Comparison of ENCODE assay signal across 12 cellular contexts in genomic region chr7:74029094-74029785, GRCh38. TPM values are rescaled to one million over a fixed set of nuclear protein-coding genes. Genes with fewer than 3 reads are reported as not detected.
DNase-seq lines count a peak whose midpoint lies in the region; ATAC-seq and TF ChIP-seq lines count a peak whose summit lies in the region.
"Had no signal": no experiment of that assay in that cellular context is flagged by ENCODE, and none has a peak within 500 bp of the region (broad histone marks: within the 10 kb centered on the region; RNA-seq: fewer than 3 reads in every experiment).

No MANE protein-coding gene starts in this region.

- TF ChIP-seq CTCF in HEK293 (tag by site-specific recombination; IDR thresholded peaks at IDR 0.05) (no peak), coronary artery (IDR thresholded peaks at IDR 0.05) (no peak)

- no peak overlapping the region for H3K27ac Mint-ChIP-seq in T-helper 17 cell

- H3K4me1 Mint-ChIP-seq in T-helper 17 cell, result peaks cover 17% of the 10 kb centered on the region

- no peak overlapping the region for H3K4me3 Mint-ChIP-seq in T-helper 17 cell

- POLR2A ChIA-PET in HEK293 (lab: Yijun Ruan, JAX), result no interaction called here

- ATAC-seq in HG03342 (IDR thresholded peaks at IDR 0.05; ENCODE audit: unreplicated experiment) (no peak), T-helper 17 cell (no peak)

- H3K36me3 ChIP-seq in HEK293 (ENCODE audit: control insufficient read depth in 2 of 2, insufficient read depth in 1 of 2, low read length in 2 of 2), result no peaks in the 10 kb centered on the region
- no peaks in the 10 kb centered on the region for H3K36me3 ChIP-seq in subcutaneous abdominal adipose tissue (ENCODE audit: control insufficient read depth in 5 of 5, insufficient read depth in 5 of 5, low read length in 5 of 5)
- H3K36me3 ChIP-seq: cardiac muscle cell had no signal

- H3K36me3 Mint-ChIP-seq in T-helper 17 cell (ENCODE audit: low read depth), result peaks cover 4% of the 10 kb centered on the region

- no peak overlapping the region for H3K4me3 ChIP-seq in HEK293 (ENCODE audit: low read depth, low read length)
- peak overlapping the region; percentile 90 for H3K4me3 ChIP-seq in coronary artery
- H3K4me3 ChIP-seq in subcutaneous abdominal adipose tissue (ENCODE audit: low read depth in 1 of 5, low read length in 5 of 5), result peak overlapping the region; percentile 63 to 87 (median 80)
- H3K4me3 ChIP-seq: cardiac muscle cell had no signal

- peak; percentile 79 for DNase-seq in coronary artery (ENCODE audit: low spot score)
- peak; percentile 16 to 35 for DNase-seq in lung microvascular endothelial cell (ENCODE audit: low read depth in 2 of 2)
- no peak for DNase-seq in midbrain (lab: John Stamatoyannopoulos, UW)
- no peak for DNase-seq in activated effector memory CD4-positive, alpha-beta T cell treated with anti-CD3 and anti-CD28 coated beads, Interleukin-2, amount 50 U/mL, for 16 hours
- DNase-seq in T-helper 17 cell, result no peak
- DNase-seq: activated T-cell treated with anti-CD3 and anti-CD28 coated beads for 4 hours had no signal

- H3K9me3 ChIP-seq in HEK293 (ENCODE audit: control insufficient read depth, insufficient read depth, low read depth, low read length), result no peaks in the 10 kb centered on the region
- H3K9me3 ChIP-seq in subcutaneous abdominal adipose tissue (ENCODE audit: control insufficient read depth in 5 of 5, low read length in 5 of 5), result no peaks in the 10 kb centered on the region
- no peaks in the 10 kb centered on the region for H3K9me3 ChIP-seq in T-helper 17 cell (ENCODE audit: control insufficient read depth, low read length, poor library complexity, severe bottlenecking)

- H3K9ac ChIP-seq in subcutaneous abdominal adipose tissue (ENCODE audit: low read length in 5 of 5), result peak overlapping the region; percentile 4 to 59 (median 9)

- H3K27ac ChIP-seq in HEK293 (ENCODE audit: extremely low read depth, low read depth, low read length), result no peak overlapping the region
- peak overlapping the region; percentile 95 for H3K27ac ChIP-seq in coronary artery
- no peak overlapping the region for H3K27ac ChIP-seq in subcutaneous abdominal adipose tissue (ENCODE audit: low read depth, low read length)
- H3K27ac ChIP-seq: HL-60 had no signal

- peaks cover 61% of the 10 kb centered on the region for H3K27me3 Mint-ChIP-seq in T-helper 17 cell

- CTCF ChIA-PET in HEK293 (lab: Yijun Ruan, JAX), result interaction anchor here (0.8 kb wide), 1 partner anchor 10 kb away, joined by 3 read pairs; no protein-coding TSS in a partner anchor

- H3K27me3 ChIP-seq in subcutaneous abdominal adipose tissue (ENCODE audit: control insufficient read depth in 5 of 5, insufficient read depth in 4 of 5, low read length in 5 of 5), result peaks cover 0 to 12% (median 4%) of the 10 kb centered on the region in 5 donors
- H3K27me3 ChIP-seq: cardiac muscle cell had no signal

- H3K4me1 ChIP-seq in HEK293 (ENCODE audit: control insufficient read depth, insufficient read depth, low read length), result no peaks in the 10 kb centered on the region
- H3K4me1 ChIP-seq in subcutaneous abdominal adipose tissue (ENCODE audit: control insufficient read depth in 5 of 5, insufficient read depth in 5 of 5, low read length in 5 of 5), result peaks cover 27 to 78% (median 77%) of the 10 kb centered on the region in 5 donors

TF ChIP-seq in HEK293, 187 proteins besides CTCF, POLR2A, EP300 and RAD21:
- TF ChIP-seq ZNF155 (tag by site-specific recombination; IDR thresholded peaks at IDR 0.05) (no peak), ZBTB8A (tag by site-specific recombination; IDR thresholded peaks at IDR 0.05) (no peak), ZNF600 (tag by site-specific recombination; IDR thresholded peaks at IDR 0.05) (peak; percentile 50), ZNF544 (tag by site-specific recombination; IDR thresholded peaks at IDR 0.05) (no peak), YY1 (tag by site-specific recombination; IDR thresholded peaks at IDR 0.05) (no peak)

RNA-seq across cellular contexts. Expression of gene ELN, which starts 1.3 kb away (rescaled TPM):
- 4.6 and 15.5 TPM in 2 replicates for total RNA-seq in lung microvascular endothelial cell
- not detected for total RNA-seq in T-helper 17 cell
- total RNA-seq: mononuclear cell had no signal

RNA-seq across cellular contexts. Expression of gene LIMK1, which starts 54.4 kb away (rescaled TPM):
- total RNA-seq in lung microvascular endothelial cell (12.9 and 13.7 TPM in 2 replicates), T-helper 17 cell (10 to 100 TPM; 11.7 to 13.2 TPM)

Comparison
In these comparisons a context has a peak if more than half of its experiments do, and no peak if none do; other contexts are left out.
1. H3K27ac ChIP-seq: peak in coronary artery (2 of 2); none in HEK293 (single experiment) and subcutaneous abdominal adipose tissue (single experiment).
2. DNase-seq: peak in coronary artery (single experiment) and lung microvascular endothelial cell (2 of 2); none in midbrain (single experiment), activated effector memory CD4-positive, alpha-beta T cell treated with anti-CD3 and anti-CD28 coated beads, Interleukin-2, amount 50 U/mL, for 16 hours (single experiment) and T-helper 17 cell (0 of 3).